In genomic region chr3:42796332-42796885, GRCh38 we compare ENCODE assay signal across 2 cellular contexts.
TF ChIP-seq lines count a peak whose summit lies in the region.

No MANE protein-coding gene starts in this region.

TF ChIP-seq in HEK293, 187 proteins besides CTCF, POLR2A, EP300 and RAD21:
- TF ChIP-seq SETDB1 (IDR thresholded peaks at IDR 0.05; ENCODE audit: insufficient read length, low read length) (peak; percentile 86), ZNF302 (tag by site-specific recombination; IDR thresholded peaks at IDR 0.05; ENCODE audit: low read depth) (no peak)

TF ChIP-seq in H1, 55 proteins besides CTCF, POLR2A, EP300 and RAD21:
- TF ChIP-seq BACH1 (IDR thresholded peaks at IDR 0.05; ENCODE audit: low read length) (peak; percentile 43; the same call in 1 of the 2 replicates), MAFK (IDR thresholded peaks at IDR 0.05; ENCODE audit: low read depth, low read length) (peak; percentile 57; the same call in 1 of the 2 replicates), TAF1 (IDR thresholded peaks at IDR 0.05; ENCODE audit: low read depth, low read length) (no peak)
